ENCODE assay signal across 4 cellular contexts in genomic region chr22:38963291-38963738, GRCh38. TPM values are rescaled to one million over a fixed set of nuclear protein-coding genes. Genes with fewer than 3 reads are reported as not detected.
"Had no signal": no experiment of that assay in that cellular context is flagged by ENCODE, and none has a peak within 500 bp of the region (broad histone marks: within the 10 kb centered on the region; RNA-seq: fewer than 3 reads in every experiment).

No MANE protein-coding gene starts in this region.

RNA-seq across cellular contexts. Expression of gene APOBEC3A, which starts 5.9 kb away (rescaled TPM):
- total RNA-seq: activated naive CD4-positive, alpha-beta T cell treated with anti-CD3 and anti-CD28 coated beads for 36 hours; mammary epithelial cell; renal cortical epithelial cell; T-helper 1 cell treated with Interleukin-12 subunit alpha and Interleukin-12 subunit beta and Interleukin-4 antibody, amounts not matched to agents 30 ng/mL and 1 ng/mL, for 36 hours had no signal
